Comparison of ENCODE assay signal across 8 cellular contexts in the genomic region with DNA sequence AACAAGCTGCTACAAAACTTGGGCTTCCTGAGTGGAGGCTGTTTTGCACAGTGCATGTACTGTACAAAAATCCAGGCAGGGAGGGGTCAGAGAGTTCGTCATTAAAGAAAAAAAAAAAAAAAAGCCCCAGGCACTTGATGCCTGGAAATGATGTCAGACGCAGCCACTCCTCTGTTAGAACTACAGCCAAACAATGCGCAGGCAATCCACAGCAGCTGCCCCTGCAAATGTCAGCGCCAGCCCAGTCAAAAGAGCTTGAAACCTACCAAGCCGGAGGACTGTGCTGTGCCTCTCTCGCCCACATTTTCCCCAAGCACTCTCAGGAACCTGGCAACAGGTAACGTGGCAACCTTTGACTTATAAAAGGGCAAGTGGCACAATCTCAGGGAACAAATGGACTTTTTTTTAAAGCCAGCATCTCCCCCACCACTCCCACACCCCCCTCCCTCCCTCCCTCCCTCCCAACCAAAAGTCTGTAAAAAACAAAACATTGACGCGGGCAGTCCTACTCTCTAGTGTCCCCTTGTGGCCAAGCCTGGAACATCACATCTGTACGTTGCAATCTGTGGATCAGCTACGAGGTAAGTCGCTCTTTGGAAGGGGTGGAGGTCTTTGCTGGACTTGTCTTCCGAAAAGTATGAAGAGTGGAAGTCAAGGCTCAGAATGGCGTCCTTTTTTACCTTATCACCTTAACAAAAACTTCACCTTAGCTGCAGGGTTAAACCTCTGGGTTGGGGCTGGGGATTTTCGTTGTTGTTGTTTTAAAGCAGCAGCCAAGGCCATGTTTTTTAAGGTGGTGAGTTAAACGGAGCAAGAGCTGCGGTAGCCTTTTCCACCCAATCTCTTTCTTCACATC.
DNase-seq lines count a peak whose midpoint lies in the region; ATAC-seq and TF ChIP-seq lines count a peak whose summit lies in the region.

No MANE protein-coding gene starts in this region.

- CTCF ChIA-PET in BJ (lab: Yijun Ruan, JAX): interaction anchor here (0.7 to 6.4 kb wide), 35 partner anchors 9 to 401 kb away, joined by 3 to 55 read pairs (median 4); no protein-coding TSS in a partner anchor

- H3K27me3 ChIP-seq in BJ (ENCODE audit: control insufficient read depth, insufficient read depth, low read length) (no peaks in the 10 kb centered on the region), layer of hippocampus (ENCODE audit: control insufficient read depth, insufficient read depth, low read length) (no peaks in the 10 kb centered on the region)

- peak; percentile 57 for TF ChIP-seq POLR2A in GM19099 (IDR thresholded peaks at IDR 0.05; ENCODE audit: extremely low read depth, insufficient read length, low read depth)

- POLR2A ChIA-PET in BJ (lab: Charles Lee): interaction anchor here (0.5 to 2.7 kb wide), 5 partner anchors 9 to 316 kb away, joined by 3 to 20 read pairs (median 6); no protein-coding TSS in a partner anchor

- ATAC-seq in HG03432 (IDR thresholded peaks at IDR 0.05; ENCODE audit: unreplicated experiment): peak; percentile 65

- H3K36me3 ChIP-seq in BJ (ENCODE audit: control insufficient read depth, insufficient read depth, low read length): no peaks in the 10 kb centered on the region

- TF ChIP-seq CTCF in BJ (IDR thresholded peaks at IDR 0.05; ENCODE audit: insufficient read depth, low read depth, low read length) (peak; percentile 92), choroid plexus epithelial cell (conservative IDR thresholded peaks at IDR 0.05; ENCODE audit: low read depth, low read length) (peak; percentile 87)

- H3K4me3 ChIP-seq in BJ (ENCODE audit: low read depth, low read length) (peak overlapping the region; percentile 45), choroid plexus epithelial cell (ENCODE audit: low read depth, low read length) (peak overlapping the region; percentile 54)

- H3K27ac ChIP-seq in layer of hippocampus (ENCODE audit: low read depth, low read length): peak overlapping the region; percentile 97

- peak; percentile 90 for DNase-seq in BJ (ENCODE audit: low read depth)
- DNase-seq in NCI-H446 treated with DMSO at 0.1 percent for 48 hours (lab: John Stamatoyannopoulos, UW): peak; percentile 89
- peak; percentile 75 to 86 for DNase-seq in activated CD4-positive, alpha-beta T cell treated with anti-CD3 and anti-CD28 coated beads for 24 hours (ENCODE audit: low read depth in 2 of 2)
- peak; percentile 99 for DNase-seq in choroid plexus epithelial cell (ENCODE audit: low read depth)
- DNase-seq in stimulated activated CD4-positive, alpha-beta T cell treated with anti-CD3 and anti-CD28 coated beads, Interleukin-1b, Interleukin-23, amount 100 ng/mL, for 4 hours (ENCODE audit: low read depth in 2 of 2): peak; percentile 69 to 86

Comparison
In these comparisons a context has a peak if more than half of its experiments do, and no peak if none do; other contexts are left out.
1. Peak in every context shown above with its lines: DNase-seq, ATAC-seq, H3K4me3 ChIP-seq and H3K27ac ChIP-seq.